1 cellular context compared by ENCODE assay signal in genomic region chr17:80696456-80696855, GRCh38.
TF ChIP-seq lines count a peak whose summit lies in the region.

No MANE protein-coding gene starts in this region.

TF ChIP-seq in GM23338, 12 proteins besides CTCF, POLR2A, EP300 and RAD21:
- TF ChIP-seq EZH2 (IDR thresholded peaks at IDR 0.05; ENCODE audit: low read depth, unreplicated experiment) (no peak), ZNF114 (CRISPR knock-in tag; IDR thresholded peaks at IDR 0.05) (no peak), REST (IDR thresholded peaks at IDR 0.05; ENCODE audit: unreplicated experiment) (no peak), STAT1 (IDR thresholded peaks at IDR 0.05; ENCODE audit: unreplicated experiment) (no peak), POLR2AphosphoS5 (IDR thresholded peaks at IDR 0.05; ENCODE audit: low read depth) (no peak), EZH2phosphoT487 (IDR thresholded peaks at IDR 0.05; ENCODE audit: unreplicated experiment) (no peak)
